Comparison of ENCODE assay signal across 9 cellular contexts in genomic region chr3:40504636-40505430, GRCh38. TPM values are rescaled to one million over a fixed set of nuclear protein-coding genes. Genes with fewer than 3 reads are reported as not detected.
DNase-seq lines count a peak whose midpoint lies in the region; ATAC-seq and TF ChIP-seq lines count a peak whose summit lies in the region.
"Had no signal": no experiment of that assay in that cellular context is flagged by ENCODE, and none has a peak within 500 bp of the region (broad histone marks: within the 10 kb centered on the region; RNA-seq: fewer than 3 reads in every experiment).

No MANE protein-coding gene starts in this region.

- H3K27me3 ChIP-seq in dorsolateral prefrontal cortex, result no peaks in the 10 kb centered on the region

- DNase-seq in CD1c-positive myeloid dendritic cell (ENCODE audit: extremely low spot score), result peak; percentile 35
- peak; percentile 97 for DNase-seq in M059J (ENCODE audit: low read depth)
- DNase-seq in dorsolateral prefrontal cortex, result no peak
- DNase-seq in GDM1 (lab: John Stamatoyannopoulos, UW), result no peak
- no peak for DNase-seq in GM10248 (ENCODE audit: extremely low spot score)

- TF ChIP-seq CTCF in dorsolateral prefrontal cortex (IDR thresholded peaks at IDR 0.05 in 54 of 56, conservative IDR thresholded peaks at IDR 0.05 in 2 of 56; ENCODE audit: low read depth in 1 of 56, partially characterized antibody in 56 of 56) (no peak), nephron (IDR thresholded peaks at IDR 0.05; ENCODE audit: unreplicated experiment in 3 of 3) (no peak), GM10248 (IDR thresholded peaks at IDR 0.05; ENCODE audit: control extremely low read depth, extremely low read depth, low read depth, missing control alignments) (no peak)

- ATAC-seq in GM21390 (IDR thresholded peaks at IDR 0.05; ENCODE audit: unreplicated experiment), result no peak
- no peak for ATAC-seq in GM21786 (IDR thresholded peaks at IDR 0.05; ENCODE audit: unreplicated experiment)

- POLR2A ChIA-PET in GM10248 (lab: Yijun Ruan, JAX), result no interaction called here

- peak overlapping the region in 1 of 3 experiments; percentile 98 for H3K27ac Mint-ChIP-seq in nephron

- no peaks in the 10 kb centered on the region for H3K9me3 Mint-ChIP-seq in nephron

- H3K4me3 Mint-ChIP-seq in nephron, result peak overlapping the region; percentile 98 to 99 (median 98)

- H3K4me1 Mint-ChIP-seq in nephron, result peaks cover 15% of the 10 kb centered on the region

- peak overlapping the region in 51 of 59 donors; percentile 8 to 94 (median 85) for H3K27ac ChIP-seq in dorsolateral prefrontal cortex
- H3K27ac ChIP-seq: HL-60 had no signal

- peak overlapping the region in 54 of 59 donors; percentile 52 to 89 (median 78) for H3K4me3 ChIP-seq in dorsolateral prefrontal cortex

- intact Hi-C loops in dorsolateral prefrontal cortex (cut with DNase I), result loop anchor here in 1 of 2 donors (5.0 kb wide), 1 partner anchor 48 kb away; the partner anchor contains the start of gene RPL14

- no peaks in the 10 kb centered on the region for H3K27me3 Mint-ChIP-seq in nephron (ENCODE audit: low read depth)

- CTCF ChIA-PET in GM10248 (lab: Yijun Ruan, JAX), result interaction anchor here (0.8 to 2.5 kb wide), 12 partner anchors 10 to 313 kb away, joined by 3 to 12 read pairs (median 4); partner anchors contain the start of gene ZNF621

- peaks cover 15% of the 10 kb centered on the region for H3K36me3 Mint-ChIP-seq in nephron (ENCODE audit: low read depth)

RNA-seq across cellular contexts. Expression of gene ZNF620, which starts 1.0 kb away (rescaled TPM):
- total RNA-seq in M059J (2014; rRNA removed; shearing (Covaris generic)), result 3.2 and 4.4 TPM in 2 replicates
- 10 to 100 TPM in 2 of 120 experiments, 1 to 10 TPM in 118; 3.7 to 10.7 (median 7.0) TPM for total RNA-seq in dorsolateral prefrontal cortex

RNA-seq across cellular contexts. Expression of gene ZNF621, which starts 19.9 kb away (rescaled TPM):
- 3.4 and 7.9 TPM in 2 replicates for total RNA-seq in M059J (2014; rRNA removed; shearing (Covaris generic))
- total RNA-seq in dorsolateral prefrontal cortex, result 10 to 100 TPM; 15.7 to 46.1 (median 28.3) TPM

RNA-seq across cellular contexts. Expression of gene ZNF619, which starts 27.9 kb away (rescaled TPM):
- 4.1 and 4.4 TPM in 2 replicates for total RNA-seq in M059J (2014; rRNA removed; shearing (Covaris generic))
- 10 to 100 TPM in 17 of 120 experiments, 1 to 10 TPM in 103; 3.6 to 15.9 (median 7.6) TPM for total RNA-seq in dorsolateral prefrontal cortex

RNA-seq across cellular contexts. Expression of gene RPL14, which starts 47.7 kb away (rescaled TPM):
- 237 and 242 TPM in 2 replicates for total RNA-seq in M059J (2014; rRNA removed; shearing (Covaris generic))
- 1,000 to 10,000 TPM in 1 of 120 experiments, 100 to 1,000 TPM in 119; 420 to 1,036 (median 621) TPM for total RNA-seq in dorsolateral prefrontal cortex

Comparison
In these comparisons a context has a peak if more than half of its experiments do, and no peak if none do; other contexts are left out.
1. DNase-seq: peak in CD1c-positive myeloid dendritic cell (single experiment) and M059J (single experiment); none in dorsolateral prefrontal cortex (0 of 10), GDM1 (single experiment) and GM10248 (single experiment).